In genomic region chr5:130714200-130714599, GRCh38 we compare ENCODE assay signal across 36 cellular contexts.
"Had no signal": no experiment of that assay in that cellular context is flagged by ENCODE, and none has a peak within 500 bp of the region (broad histone marks: within the 10 kb centered on the region; RNA-seq: fewer than 3 reads in every experiment).

No MANE protein-coding gene starts in this region.

- H3K4me1 ChIP-seq: adrenal gland, body of pancreas, breast epithelium had no signal

- H3K9me3 Mint-ChIP-seq: activated B cell treated with CpG ODN at 0.5 μM for 24 hours; activated CD4-positive, alpha-beta memory T cell treated with anti-CD3 and anti-CD28 coated beads for 36 hours; activated CD4-positive, alpha-beta T cell treated with anti-CD3 and anti-CD28 coated beads, Interleukin-2, amount 10 ng/mL, durations not matched to agents 24 days and 14 days; activated CD8-positive, alpha-beta T cell treated with anti-CD3 and anti-CD28 coated beads for 36 hours; activated naive CD4-positive, alpha-beta T cell treated with anti-CD3 and anti-CD28 coated beads for 36 hours; activated naive CD4-positive, alpha-beta T cell treated with anti-CD3 and anti-CD28 coated beads, Interleukin-2, amount 50 U/mL, for 72 hours; activated naive CD8-positive, alpha-beta T cell treated with anti-CD3 and anti-CD28 coated beads for 36 hours; activated T-cell treated with anti-CD3 and anti-CD28 coated beads, Interleukin-2, amount 50 U/mL, for 4 hours; activated T-cell treated with anti-CD3 and anti-CD28 coated beads, Interleukin-2, amount 50 U/mL, for 72 hours; activated T-helper 1 cell treated with anti-CD3 and anti-CD28 coated beads, Interleukin-12 subunit alpha, Interleukin-12 subunit beta, Interleukin-2, Interleukin-4 antibody, amounts not matched to agents 30 ng/mL and 10 ng/mL and 1 ng/mL, durations not matched to agents 14 hours and 24 hours and 36 hours; activated T-helper 17 cell treated with anti-CD3 and anti-CD28 coated beads, Interleukin-2, amount 50 U/mL, for 72 hours; T-helper 1 cell treated with Interleukin-12 subunit alpha and Interleukin-12 subunit beta and Interleukin-4 antibody, amounts not matched to agents 30 μg/mL and 1 μg/mL, for 36 hours; T-helper 2 cell treated with Interferon-gamma antibody and Interleukin-4, amounts not matched to agents 5 μg/mL and 100 μg/mL, for 36 hours had no signal

- H3K36me3 ChIP-seq: adrenal gland, brain microvascular endothelial cell, breast epithelium had no signal

- H3K4me1 Mint-ChIP-seq: activated B cell treated with CpG ODN at 0.5 μM for 24 hours; activated CD4-positive, alpha-beta T cell treated with anti-CD3 and anti-CD28 coated beads, Interleukin-2, amount 10 ng/mL, durations not matched to agents 24 days and 14 days; activated naive CD8-positive, alpha-beta T cell treated with anti-CD3 and anti-CD28 coated beads for 36 hours; activated T-helper 17 cell treated with anti-CD3 and anti-CD28 coated beads, Interleukin-2, amount 50 U/mL, for 72 hours had no signal

- H3K4me3 Mint-ChIP-seq: activated B cell treated with CpG ODN at 0.5 μM for 24 hours; activated CD4-positive, alpha-beta memory T cell treated with anti-CD3 and anti-CD28 coated beads for 36 hours; activated CD4-positive, alpha-beta T cell treated with anti-CD3 and anti-CD28 coated beads, Interleukin-2, amount 10 ng/mL, durations not matched to agents 24 days and 14 days; activated CD8-positive, alpha-beta T cell treated with anti-CD3 and anti-CD28 coated beads for 36 hours; activated naive CD4-positive, alpha-beta T cell treated with anti-CD3 and anti-CD28 coated beads for 36 hours; activated naive CD8-positive, alpha-beta T cell treated with anti-CD3 and anti-CD28 coated beads for 36 hours; activated T-cell treated with anti-CD3 and anti-CD28 coated beads, Interleukin-2, amount 50 U/mL, for 4 hours; activated T-cell treated with anti-CD3 and anti-CD28 coated beads, Interleukin-2, amount 50 U/mL, for 72 hours; activated T-helper 1 cell treated with anti-CD3 and anti-CD28 coated beads, Interleukin-12 subunit alpha, Interleukin-12 subunit beta, Interleukin-2, Interleukin-4 antibody, amounts not matched to agents 30 ng/mL and 10 ng/mL and 1 ng/mL, durations not matched to agents 14 hours and 24 hours and 36 hours; activated T-helper 17 cell treated with anti-CD3 and anti-CD28 coated beads, Interleukin-2, amount 50 U/mL, for 72 hours; T-helper 1 cell treated with Interleukin-12 subunit alpha and Interleukin-12 subunit beta and Interleukin-4 antibody, amounts not matched to agents 30 μg/mL and 1 μg/mL, for 36 hours; T-helper 2 cell treated with Interferon-gamma antibody and Interleukin-4, amounts not matched to agents 5 μg/mL and 100 μg/mL, for 36 hours had no signal

- H3K4me3 ChIP-seq: adrenal gland, body of pancreas, breast epithelium had no signal

- FAIRE-seq: astrocyte, TTC549 had no signal

- ATAC-seq: activated CD8-positive, alpha-beta T cell treated with anti-CD3 and anti-CD28 coated beads for 36 hours; activated T-cell treated with anti-CD3 and anti-CD28 coated beads, Interleukin-2, amount 50 U/mL, for 4 hours; activated T-cell treated with anti-CD3 and anti-CD28 coated beads, Interleukin-2, amount 50 U/mL, for 72 hours; activated T-helper 17 cell treated with anti-CD3 and anti-CD28 coated beads, Interleukin-2, amount 50 U/mL, for 72 hours; body of pancreas had no signal

- H3K9me3 ChIP-seq: adrenal gland, body of pancreas, breast epithelium had no signal

- DNase-seq: activated B cell treated with CpG ODN at 0.5 μM for 24 hours; activated CD4-positive, alpha-beta memory T cell treated with anti-CD3 and anti-CD28 coated beads for 36 hours; activated CD4-positive, alpha-beta T cell treated with anti-CD3 and anti-CD28 coated beads for 4 hours; activated CD4-positive, alpha-beta T cell treated with anti-CD3 and anti-CD28 coated beads, Interleukin-2, amount 10 ng/mL, durations not matched to agents 24 days and 14 days; activated CD4-positive, alpha-beta T cell treated with anti-CD3 and anti-CD28 coated beads, Interleukin-2, amount 50 U/mL, for 1 hour; activated CD4-positive, alpha-beta T cell treated with anti-CD3 and anti-CD28 coated beads, Interleukin-2, amount 50 U/mL, for 4 hours; activated CD4-positive, CD25-positive, alpha-beta regulatory T cell treated with anti-CD3 and anti-CD28 coated beads, Interleukin-2, amount 50 U/mL, for 72 hours; activated CD8-positive, alpha-beta memory T cell treated with anti-CD3 and anti-CD28 coated beads, Interleukin-2, amount 50 U/mL, for 4 hours; activated CD8-positive, alpha-beta T cell treated with anti-CD3 and anti-CD28 coated beads for 36 hours; activated effector memory CD4-positive, alpha-beta T cell treated with anti-CD3 and anti-CD28 coated beads, Interleukin-2, amount 50 U/mL, for 16 hours; activated gamma-delta T cell treated with Interleukin-2 at 50 U/mL for 16 hours; activated naive CD4-positive, alpha-beta T cell; activated naive CD4-positive, alpha-beta T cell treated with anti-CD3 and anti-CD28 coated beads for 36 hours; activated naive CD4-positive, alpha-beta T cell treated with anti-CD3 and anti-CD28 coated beads, Interleukin-2, amount 50 U/mL, for 16 hours; activated naive CD8-positive, alpha-beta T cell treated with anti-CD3 and anti-CD28 coated beads for 36 hours; activated T-cell treated with anti-CD3 and anti-CD28 coated beads for 4 hours; activated T-cell treated with anti-CD3 and anti-CD28 coated beads, Interleukin-2, amount 50 U/mL, for 1 hour; activated T-cell treated with anti-CD3 and anti-CD28 coated beads, Interleukin-2, amount 50 U/mL, for 4 hours; activated T-cell treated with anti-CD3 and anti-CD28 coated beads, Interleukin-2, amount 50 U/mL, for 72 hours; adrenal gland; amniotic stem cell; aorta; body of pancreas; brain microvascular endothelial cell; central memory CD4-positive, alpha-beta T cell; T-helper 2 cell; T-helper 9 cell had no signal

- H3K27ac ChIP-seq: adrenal gland, body of pancreas, brain microvascular endothelial cell, breast epithelium, VCaP had no signal

- H3K27ac Mint-ChIP-seq: activated B cell treated with CpG ODN at 0.5 μM for 24 hours; activated CD4-positive, alpha-beta memory T cell treated with anti-CD3 and anti-CD28 coated beads for 36 hours; activated CD4-positive, alpha-beta T cell treated with anti-CD3 and anti-CD28 coated beads, Interleukin-2, amount 10 ng/mL, durations not matched to agents 24 days and 14 days; activated CD8-positive, alpha-beta T cell treated with anti-CD3 and anti-CD28 coated beads for 36 hours; activated naive CD4-positive, alpha-beta T cell treated with anti-CD3 and anti-CD28 coated beads for 36 hours; activated naive CD8-positive, alpha-beta T cell treated with anti-CD3 and anti-CD28 coated beads for 36 hours; activated T-cell treated with anti-CD3 and anti-CD28 coated beads, Interleukin-2, amount 50 U/mL, for 72 hours; activated T-helper 1 cell treated with anti-CD3 and anti-CD28 coated beads, Interleukin-12 subunit alpha, Interleukin-12 subunit beta, Interleukin-2, Interleukin-4 antibody, amounts not matched to agents 30 ng/mL and 10 ng/mL and 1 ng/mL, durations not matched to agents 14 hours and 24 hours and 36 hours; activated T-helper 17 cell treated with anti-CD3 and anti-CD28 coated beads, Interleukin-2, amount 50 U/mL, for 72 hours; T-helper 1 cell treated with Interleukin-12 subunit alpha and Interleukin-12 subunit beta and Interleukin-4 antibody, amounts not matched to agents 30 μg/mL and 1 μg/mL, for 36 hours; T-helper 2 cell treated with Interferon-gamma antibody and Interleukin-4, amounts not matched to agents 5 μg/mL and 100 μg/mL, for 36 hours had no signal

- H3K36me3 Mint-ChIP-seq: activated CD4-positive, alpha-beta memory T cell treated with anti-CD3 and anti-CD28 coated beads for 36 hours; activated naive CD4-positive, alpha-beta T cell treated with anti-CD3 and anti-CD28 coated beads, Interleukin-2, amount 50 U/mL, for 72 hours; activated naive CD8-positive, alpha-beta T cell treated with anti-CD3 and anti-CD28 coated beads for 36 hours had no signal

- H3K27me3 ChIP-seq: adrenal gland, body of pancreas, brain microvascular endothelial cell, breast epithelium had no signal
